30 cellular contexts compared by ENCODE assay signal in genomic region chr3:20861454-20861853, GRCh38.
"Had no signal": no experiment of that assay in that cellular context is flagged by ENCODE, and none has a peak within 500 bp of the region (broad histone marks: within the 10 kb centered on the region; RNA-seq: fewer than 3 reads in every experiment).

No MANE protein-coding gene starts in this region.

- H2AFZ ChIP-seq: neural progenitor cell had no signal

- H3K4me3 ChIP-seq: esophagus squamous epithelium, heart right ventricle, lung, mucosa of descending colon, neural progenitor cell, psoas muscle, skin epidermis, spleen, thoracic aorta, tibial nerve, upper lobe of right lung, uterus had no signal

- H3K27me3 ChIP-seq: esophagus squamous epithelium, heart right ventricle, neural progenitor cell, spleen, tibial nerve, upper lobe of right lung, uterus had no signal

- H3K36me3 Mint-ChIP-seq: neural progenitor cell; stimulated activated naive B cell treated with anti-CD40 and anti-IgM and Interleukin-4, amounts not matched to agents 10 μg/mL and 1 μg/mL and 100 μg/mL, for 72 hours had no signal

- ATAC-seq: effector memory CD8-positive, alpha-beta T cell; heart right ventricle; left colon; left ventricle myocardium superior; mucosa of descending colon; naive thymus-derived CD4-positive, alpha-beta T cell; psoas muscle; right cardiac atrium; stimulated activated naive B cell treated with anti-CD40 and anti-IgM and Interleukin-4, amounts not matched to agents 10 μg/mL and 1 μg/mL and 100 μg/mL, for 72 hours; upper lobe of right lung had no signal

- H3K4me1 ChIP-seq: esophagus squamous epithelium, heart right ventricle, neural progenitor cell, psoas muscle, spleen, tibial nerve, upper lobe of right lung, uterus had no signal

- FAIRE-seq: endometrium, islet of Langerhans had no signal

- H3K27ac ChIP-seq: esophagus squamous epithelium, heart right ventricle, neural progenitor cell, psoas muscle, skin epidermis, spleen, thoracic aorta, tibial nerve, upper lobe of right lung, uterus had no signal

- H3K36me3 ChIP-seq: esophagus squamous epithelium, heart right ventricle, neural progenitor cell, spleen, thoracic aorta, tibial nerve, upper lobe of right lung, uterus had no signal

- H3K27ac Mint-ChIP-seq: effector memory CD8-positive, alpha-beta T cell; mesothelial cell of epicardium; naive thymus-derived CD4-positive, alpha-beta T cell; neural progenitor cell; stimulated activated naive B cell treated with anti-CD40 and anti-IgM and Interleukin-4, amounts not matched to agents 10 μg/mL and 1 μg/mL and 100 μg/mL, for 72 hours; stimulated activated naive CD8-positive, alpha-beta T cell treated with anti-CD3 and anti-CD28 coated beads, Interleukin-15, Interleukin-2, amounts not matched to agents 100 ng/mL and 50 ng/mL, for 24 hours had no signal

- H3K4me1 Mint-ChIP-seq: mesothelial cell of epicardium; naive thymus-derived CD4-positive, alpha-beta T cell; nephron; stimulated activated naive B cell treated with anti-CD40 and anti-IgM and Interleukin-4, amounts not matched to agents 10 μg/mL and 1 μg/mL and 100 μg/mL, for 72 hours had no signal

- H3K4me3 Mint-ChIP-seq: effector memory CD8-positive, alpha-beta T cell; mesothelial cell of epicardium; naive thymus-derived CD4-positive, alpha-beta T cell; nephron; neural progenitor cell; stimulated activated naive B cell treated with anti-CD40 and anti-IgM and Interleukin-4, amounts not matched to agents 10 μg/mL and 1 μg/mL and 100 μg/mL, for 72 hours; stimulated activated naive CD8-positive, alpha-beta T cell treated with anti-CD3 and anti-CD28 coated beads, Interleukin-15, Interleukin-2, amounts not matched to agents 100 ng/mL and 50 ng/mL, for 24 hours had no signal

- H3K9ac ChIP-seq: neural progenitor cell had no signal

- H3K27me3 Mint-ChIP-seq: effector memory CD8-positive, alpha-beta T cell; naive thymus-derived CD4-positive, alpha-beta T cell; stimulated activated naive B cell treated with anti-CD40 and anti-IgM and Interleukin-4, amounts not matched to agents 10 μg/mL and 1 μg/mL and 100 μg/mL, for 72 hours; stimulated activated naive CD8-positive, alpha-beta T cell treated with anti-CD3 and anti-CD28 coated beads, Interleukin-15, Interleukin-2, amounts not matched to agents 100 ng/mL and 50 ng/mL, for 24 hours had no signal

- H3K9me3 ChIP-seq: psoas muscle, thoracic aorta, upper lobe of right lung, uterus had no signal

- H3K4me2 ChIP-seq: neural progenitor cell had no signal

- DNase-seq: cortex of kidney; effector memory CD8-positive, alpha-beta T cell; erythroblast; esophagus squamous epithelium; foreskin melanocyte; glutamatergic neuron; heart right ventricle; hippocampal formation; left colon; left ventricle myocardium superior; mesenchymal stem cell; mucosa of descending colon; naive thymus-derived CD4-positive, alpha-beta T cell; posterior cingulate gyrus; psoas muscle; right cardiac atrium; spleen; stimulated activated naive B cell treated with anti-CD40 and anti-IgM and Interleukin-4, amounts not matched to agents 10 μg/mL and 1 μg/mL and 100 μg/mL, for 72 hours; upper lobe of right lung; uterus had no signal
